22 cellular contexts compared by ENCODE assay signal in the genomic region with DNA sequence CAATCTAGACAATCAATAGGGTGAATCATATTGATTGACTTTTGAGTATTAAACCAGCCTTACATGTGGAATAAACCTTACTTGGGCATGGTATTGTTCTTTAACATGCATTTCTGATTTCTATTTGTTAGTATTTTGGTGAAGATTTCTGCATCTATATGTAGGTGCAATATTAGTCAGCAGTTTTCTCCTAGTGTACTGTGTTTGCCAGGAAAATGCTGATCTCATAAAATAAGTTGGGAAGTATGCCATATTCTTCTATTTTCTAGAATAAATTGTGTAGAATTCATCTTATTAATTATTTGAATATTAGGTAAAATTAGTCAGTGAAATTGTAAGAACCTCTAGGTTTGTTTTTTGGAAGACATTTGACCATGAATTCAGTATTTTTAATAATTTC. TPM values are rescaled to one million over a fixed set of nuclear protein-coding genes. Genes with fewer than 3 reads are reported as not detected.
A peak's percentile ranks its signal among the peaks of the same experiment; 100 is the strongest.
DNase-seq lines count a peak whose midpoint lies in the region; ATAC-seq, FAIRE-seq and TF ChIP-seq lines count a peak whose summit lies in the region.
"Had no signal": no experiment of that assay in that cellular context is flagged by ENCODE, and none has a peak within 500 bp of the region (broad histone marks: within the 10 kb centered on the region; RNA-seq: fewer than 3 reads in every experiment).

No MANE protein-coding gene starts in this region.

- H3K4me2 ChIP-seq in HepG2 (ENCODE audit: low read depth, low read length) (no peak overlapping the region), Loucy (ENCODE audit: low read depth, low read length, poor library complexity, severe bottlenecking) (peak overlapping the region; percentile 35), K562 (ENCODE audit: insufficient read depth, low read length) (no peak overlapping the region)
- H3K4me2 ChIP-seq: BLaER1, GM23338 had no signal

- no peaks in the 10 kb centered on the region for H3K9me1 ChIP-seq in K562 (ENCODE audit: control insufficient read depth, insufficient read depth, low read length)

- TF ChIP-seq CTCF in HepG2 (CRISPR knock-in tag; IDR thresholded peaks at IDR 0.05) (no peak), right lobe of liver (IDR thresholded peaks at IDR 0.05) (no peak), Loucy (conservative IDR thresholded peaks at IDR 0.05; ENCODE audit: low read length) (no peak), K562 (IDR thresholded peaks at IDR 0.05 in 2 of 3, conservative IDR thresholded peaks at IDR 0.05 in 1 of 3; ENCODE audit: insufficient read depth in 2 of 3, low read depth in 1 of 3, low read length in 3 of 3) (no peak)

- TF ChIP-seq POLR2A in HepG2 (IDR thresholded peaks at IDR 0.05; ENCODE audit: insufficient read depth in 1 of 2, low read depth in 2 of 2, low read length in 2 of 2), result no peak
- no peak for TF ChIP-seq POLR2A in right lobe of liver (IDR thresholded peaks at IDR 0.05)
- TF ChIP-seq POLR2A in K562 (conservative IDR thresholded peaks at IDR 0.05), result no peak

- H3K27ac ChIP-seq in HepG2 (ENCODE audit: extremely low read length, insufficient read depth, low read length) (no peak overlapping the region), right lobe of liver (no peak overlapping the region), K562 (ENCODE audit: extremely low read depth, low read depth, low read length) (no peak overlapping the region)
- H3K27ac ChIP-seq: 22Rv1, BLaER1, C4-2B had no signal

- in situ Hi-C loops in HepG2 (cut with HindIII; ENCODE audit: extremely low pct_ligation_motif_present, low pct_unique_long_range_greater_than_20kb) (loop anchor here (25.0 kb wide), 1 partner anchor 189 kb away; the partner anchor contains the start of gene SELENOP), K562 (cut with MboI) (no loop called here)

- H3K9me3 ChIP-seq in HepG2 (ENCODE audit: low read length) (no peaks in the 10 kb centered on the region), right lobe of liver (no peaks in the 10 kb centered on the region), Loucy (ENCODE audit: insufficient read depth, low read depth, low read length) (no peaks in the 10 kb centered on the region), K562 (replicated peaks; ENCODE audit: control insufficient read depth, insufficient read depth, low read depth, low read length) (no peaks in the 10 kb centered on the region)
- H3K9me3 ChIP-seq: BLaER1, Caco-2 had no signal

- no peak overlapping the region for H3K9ac ChIP-seq in HepG2 (ENCODE audit: insufficient read depth, low read depth, low read length)
- peak overlapping the region; percentile 7 for H3K9ac ChIP-seq in Loucy (ENCODE audit: low read depth, low read length, poor library complexity, severe bottlenecking)
- H3K9ac ChIP-seq in K562 (ENCODE audit: insufficient read depth in 1 of 2, low read depth in 2 of 2, low read length in 2 of 2), result no peak overlapping the region
- H3K9ac ChIP-seq: BLaER1 had no signal

- intact Hi-C loops in HepG2 (cut with micrococcal nuclease; ENCODE audit: unreplicated experiment), result no loop called here
- intact Hi-C loops in right lobe of liver (cut with DNase I), result no loop called here
- intact Hi-C loops in K562 (cut with micrococcal nuclease), result no loop called here

- BruUV-seq in HepG2 (replicated peaks; lab: Mats Ljungman, UMichigan) (no TSS peak), K562 (replicated peaks; lab: Mats Ljungman, UMichigan) (no TSS peak)

- H3K79me2 ChIP-seq in HepG2 (ENCODE audit: insufficient read depth, low read length), result no peaks in the 10 kb centered on the region
- peaks cover 72% of the 10 kb centered on the region for H3K79me2 ChIP-seq in Loucy (ENCODE audit: insufficient read depth, low read length)
- no peaks in the 10 kb centered on the region for H3K79me2 ChIP-seq in K562 (ENCODE audit: control insufficient read depth, insufficient read depth, low read length)

- H3K4me3 ChIP-seq in HepG2 (replicated peaks in 1 of 3; ENCODE audit: insufficient read depth in 1 of 3, low read depth in 2 of 3, low read length in 3 of 3) (no peak overlapping the region), right lobe of liver (no peak overlapping the region), Loucy (ENCODE audit: low read length, poor library complexity, severe bottlenecking) (no peak overlapping the region), K562 (no peak overlapping the region)
- H3K4me3 ChIP-seq: BLaER1 had no signal

- FAIRE-seq in HepG2 (lab: Jason Lieb, UNC), result no peak
- FAIRE-seq in K562 (lab: Jason Lieb, UNC), result no peak
- FAIRE-seq: D721Med, GM12891, GM18507 had no signal

- no peak for ATAC-seq in HepG2
- ATAC-seq in right lobe of liver, result no peak
- ATAC-seq in K562, result no peak
- ATAC-seq: CD8-positive, alpha-beta T cell; HCT116 had no signal

- TF ChIP-seq RAD21 in HepG2 (CRISPR knock-in tag; IDR thresholded peaks at IDR 0.05), result no peak
- no peak for TF ChIP-seq RAD21 in K562 (CRISPR knock-in tag; conservative IDR thresholded peaks at IDR 0.05 in 1 of 2, IDR thresholded peaks at IDR 0.05 in 1 of 2)

- 0 out of 2 replicates have a peak, but pooled peaks cover 4% of the 10 kb centered on the region for H3F3A ChIP-seq in Loucy (ENCODE audit: low read depth)

- CTCF ChIA-PET in HepG2 (lab: Yijun Ruan, JAX; ENCODE audit: low intra/inter-chr PET ratio, low total read pairs), result no interaction called here
- CTCF ChIA-PET in K562 (lab: Yijun Ruan, JAX; ENCODE audit: low intra/inter-chr PET ratio), result no interaction called here

- DNase-seq in HepG2 (ENCODE audit: low spot score) (no peak), right lobe of liver (no peak), K562 (ENCODE audit: extremely low read depth in 1 of 4, low spot score in 3 of 4) (no peak), 8988T (no peak), anterior cingulate cortex (lab: John Stamatoyannopoulos, UW) (no peak)
- DNase-seq: Caco-2; CD4-positive, CD25-positive, alpha-beta regulatory T cell; CD8-positive, alpha-beta T cell; DMS 273 treated with DMSO at 0.1 percent for 48 hours; DMS79; EL; GDM1; H9 had no signal

- H3K36me3 ChIP-seq in HepG2 (replicated peaks in 1 of 2; ENCODE audit: control insufficient read depth in 1 of 2, insufficient read depth in 2 of 2, low read length in 2 of 2), result no peaks in the 10 kb centered on the region
- H3K36me3 ChIP-seq in right lobe of liver, result no peaks in the 10 kb centered on the region
- no peaks in the 10 kb centered on the region for H3K36me3 ChIP-seq in Loucy (ENCODE audit: insufficient read depth, low read length)
- no peaks in the 10 kb centered on the region for H3K36me3 ChIP-seq in K562 (ENCODE audit: control insufficient read depth, insufficient read depth, low read length)

- H2AFZ ChIP-seq in HepG2 (ENCODE audit: low read length) (no peak overlapping the region), Loucy (ENCODE audit: low read length) (no peak overlapping the region), K562 (ENCODE audit: low read depth, low read length) (no peak overlapping the region)
- H2AFZ ChIP-seq: GM23338 had no signal

- H4K20me1 ChIP-seq in HepG2 (ENCODE audit: insufficient read depth, low read length) (no peaks in the 10 kb centered on the region), Loucy (ENCODE audit: insufficient read depth, low read length, poor library complexity, severe bottlenecking) (no peaks in the 10 kb centered on the region), K562 (replicated peaks; ENCODE audit: control insufficient read depth, insufficient read depth, low read length) (no peaks in the 10 kb centered on the region)
- H4K20me1 ChIP-seq: BLaER1 had no signal

- H3K27me3 ChIP-seq in HepG2 (ENCODE audit: control insufficient read depth in 1 of 2, insufficient read depth in 2 of 2, low read length in 2 of 2) (no peaks in the 10 kb centered on the region), right lobe of liver (peaks cover 13 to 23% of the 10 kb centered on the region in 2 donors), Loucy (ENCODE audit: insufficient read depth, low read length, poor library complexity, severe bottlenecking) (no peaks in the 10 kb centered on the region), K562 (ENCODE audit: control insufficient read depth in 2 of 2, insufficient read depth in 2 of 2, low read length in 2 of 2) (no peaks in the 10 kb centered on the region)

- POLR2A ChIA-PET in HepG2 (lab: Yijun Ruan, JAX) (no interaction called here), K562 (lab: Yijun Ruan, JAX) (no interaction called here)

- peaks cover 9% of the 10 kb centered on the region for H3K4me1 ChIP-seq in HepG2 (ENCODE audit: insufficient read depth, low read length)
- H3K4me1 ChIP-seq in right lobe of liver, result no peaks in the 10 kb centered on the region
- peaks cover 44% of the 10 kb centered on the region for H3K4me1 ChIP-seq in Loucy (ENCODE audit: insufficient read depth, low read length, poor library complexity, severe bottlenecking)
- H3K4me1 ChIP-seq in K562 (replicated peaks in 1 of 2; ENCODE audit: control insufficient read depth in 2 of 2, insufficient read depth in 2 of 2, low read length in 2 of 2), result peaks cover 0 to 7% of the 10 kb centered on the region in 2 experiments; a peak in 1 of 5 replicates
- H3K4me1 ChIP-seq: Caco-2 had no signal

- TF ChIP-seq EP300 in HepG2 (IDR thresholded peaks at IDR 0.05; ENCODE audit: low read depth in 2 of 2, low read length in 2 of 2), result no peak
- TF ChIP-seq EP300 in HepG2 (CRISPR knock-in tag; IDR thresholded peaks at IDR 0.05; ENCODE audit: borderline replicate concordance), result no peak
- TF ChIP-seq EP300 in K562 (IDR thresholded peaks at IDR 0.05; ENCODE audit: low read length), result no peak

- H3K9me2 ChIP-seq in Loucy (replicated peaks; ENCODE audit: low read depth, low read length), result no peaks in the 10 kb centered on the region

RNA-seq across cellular contexts. Expression of gene ANXA2R, which starts 38.4 kb away (rescaled TPM):
- total RNA-seq in HepG2 (2016; rRNA removed; fragmentation: Illumina TruSeq; extraction: Trizol) (0.76 and 0.95 TPM in 2 replicates), right lobe of liver (1 to 10 TPM in 1 of 6 experiments, under 1 TPM in 5; 0.21 to 1.1 (median 0.41) TPM), K562 (2014; rRNA removed) (3.4 and 3.5 TPM in 2 replicates), K562 (2014; rRNA removed; fragmentation: Illumina TruSeq; extraction: Trizol) (2.8 and 3.4 TPM in 2 replicates), K562 (2015; rRNA removed; fragmentation: Illumina TruSeq; extraction: Trizol) (3.4 and 3.5 TPM in 2 replicates), K562 (2021) (3.9 and 4.3 TPM in 2 replicates)
- 0.40 and 0.53 TPM in 2 replicates for total RNA-seq in HepG2 (2016; cell fraction: cytosol; rRNA removed; fragmentation: Illumina TruSeq; extraction: Trizol; ENCODE audit: low read depth)
- total RNA-seq in HepG2 (2016; cell fraction: insoluble cytoplasmic fraction; rRNA removed; fragmentation: Illumina TruSeq; extraction: Trizol), result 0.58 and 0.74 TPM in 2 replicates
- 0.65 TPM in 2 replicates for total RNA-seq in HepG2 (2016; cell fraction: membrane; rRNA removed; fragmentation: Illumina TruSeq; extraction: Trizol)
- 1.5 and 1.8 TPM in 2 replicates for total RNA-seq in HepG2 (2016; cell fraction: nucleus; rRNA removed; fragmentation: Illumina TruSeq; extraction: Trizol)
- polyA plus RNA-seq in HepG2 (2011; rRNA removed) (1.3 TPM in 2 replicates), K562 (2011; rRNA removed) (2.3 and 2.7 TPM in 2 replicates), K562 (2014; fragmentation: Illumina TruSeq; extraction: Trizol) (2.3 and 3.4 TPM in 2 replicates), K562 (2014; fragmentation: Nextera tagmentation; extraction: Ambion mirVana) (1 to 10 TPM; 2.1 to 3.5 TPM), K562 (2014; rRNA removed) (4.8 and 7.5 TPM in 2 replicates)
- 0.90 and 1.1 TPM in 2 replicates for polyA plus RNA-seq in HepG2 (2011; cell fraction: cytosol; rRNA removed)
- 2.6 and 2.7 TPM in 2 replicates for polyA plus RNA-seq in HepG2 (2011; cell fraction: nucleus; rRNA removed)
- polyA plus RNA-seq in HepG2 (2012), result 0.52 and 0.67 TPM in 2 replicates
- 0.37 and 0.41 TPM in 2 replicates for polyA plus RNA-seq in HepG2 (2016; cell fraction: cytosol; fragmentation: Illumina TruSeq; extraction: Trizol; ENCODE audit: low read depth)
- polyA plus RNA-seq in HepG2 (2016; cell fraction: insoluble cytoplasmic fraction; fragmentation: Illumina TruSeq; extraction: Trizol; ENCODE audit: low read depth), result 0.28 and 0.72 TPM in 2 replicates
- 0.34 and 0.62 TPM in 2 replicates for polyA plus RNA-seq in HepG2 (2016; cell fraction: membrane; fragmentation: Illumina TruSeq; extraction: Trizol; ENCODE audit: low read depth)
- polyA plus RNA-seq in HepG2 (2016; cell fraction: nucleus; fragmentation: Illumina TruSeq; extraction: Trizol; ENCODE audit: insufficient read depth, low read depth), result 1.2 and 1.5 TPM in 2 replicates
- 1.5 and 11.0 TPM in 2 replicates for polyA minus RNA-seq in HepG2 (2011; rRNA and poly(A)+ RNA removed; ENCODE audit: low replicate concordance)
- 0.49 TPM in 1 of 2 replicates, not detected in the other for polyA minus RNA-seq in HepG2 (2011; cell fraction: cytosol; rRNA and poly(A)+ RNA removed)
- 3.9 and 4.5 TPM in 2 replicates for polyA minus RNA-seq in HepG2 (2011; cell fraction: nucleus; rRNA and poly(A)+ RNA removed)
- total RNA-seq in K562 (2011; cell fraction: chromatin; rRNA removed; ENCODE audit: low replicate concordance), result 22.1 and 27.2 TPM in 2 replicates
- 17.0 and 20.7 TPM in 2 replicates for total RNA-seq in K562 (2011; cell fraction: nucleolus; rRNA removed)
- total RNA-seq in K562 (2011; cell fraction: nucleoplasm; rRNA removed), result 21.3 and 21.4 TPM in 2 replicates
- polyA plus RNA-seq in K562 (2011; cell fraction: cytosol; rRNA removed), result 2.6 and 3.1 TPM in 2 replicates
- 6.1 and 8.3 TPM in 2 replicates for polyA plus RNA-seq in K562 (2011; cell fraction: nucleus; rRNA removed)
- 3.4 and 6.0 TPM in 2 replicates for polyA plus RNA-seq in K562 (2012)
- polyA minus RNA-seq in K562 (2011; rRNA and poly(A)+ RNA removed), result 5.8 and 6.1 TPM in 2 replicates
- polyA minus RNA-seq in K562 (2011; cell fraction: cytosol; rRNA and poly(A)+ RNA removed), result 0.48 and 1.8 TPM in 2 replicates
- polyA minus RNA-seq in K562 (2011; cell fraction: nucleus; rRNA and poly(A)+ RNA removed), result 15.4 and 18.3 TPM in 2 replicates
- polyA plus RNA-seq: GM23338 had no signal

Comparison
In these comparisons a context has a peak if more than half of its experiments do, and no peak if none do; other contexts are left out.
1. Of the 241 proteins assayed by ChIP-seq in both HepG2 and K562: peak only in HepG2: none; only in K562: MAFG; in both: MAFF and MAFK; in neither: 238.